Comparison of ENCODE assay signal across 8 cellular contexts in genomic region chr1:230866171-230866811, GRCh38. TPM values are rescaled to one million over a fixed set of nuclear protein-coding genes. Genes with fewer than 3 reads are reported as not detected.
DNase-seq lines count a peak whose midpoint lies in the region; ATAC-seq, FAIRE-seq and TF ChIP-seq lines count a peak whose summit lies in the region.

No MANE protein-coding gene starts in this region.

- H3K27me3 ChIP-seq in GM23248 (replicated peaks; ENCODE audit: insufficient read depth) (no peaks in the 10 kb centered on the region), K562 (ENCODE audit: control insufficient read depth in 2 of 2, insufficient read depth in 2 of 2, low read length in 2 of 2) (no peaks in the 10 kb centered on the region), spleen (replicated peaks in 1 of 7) (peaks cover 0 to 40% (median 0%) of the 10 kb centered on the region in 7 donors)

- no peaks in the 10 kb centered on the region for H3K9me2 ChIP-seq in GM23248 (ENCODE audit: insufficient read depth)

- in situ Hi-C loops in GM23248 (cut with MboI), result no loop called here
- in situ Hi-C loops in K562 (cut with MboI), result no loop called here
- in situ Hi-C loops in GM13976 (cut with MboI; ENCODE audit: low sequenced_read_pairs, unreplicated experiment), result no loop called here

- H3K4me2 ChIP-seq in GM23248 (ENCODE audit: unreplicated experiment) (peak overlapping the region; percentile 89), K562 (ENCODE audit: insufficient read depth, low read length) (no peak overlapping the region; the same call in 1 of the 2 replicates)

- peaks cover 3% of the 10 kb centered on the region for H3K9me1 ChIP-seq in K562 (ENCODE audit: control insufficient read depth, insufficient read depth, low read length)

- DNase-seq in GM23248 (peak; percentile 78), K562 (ENCODE audit: extremely low read depth in 1 of 4, low spot score in 3 of 4) (peak in 2 of 4 experiments; percentile 19 to 30), kidney (no peak), spleen (no peak), GM19238 (ENCODE audit: insufficient read length, low spot score) (no peak), cerebellar nuclear complex (lab: John Stamatoyannopoulos, UW) (no peak), GM10266 (ENCODE audit: extremely low spot score) (no peak), GM13976 (ENCODE audit: low spot score) (no peak)

- H3K9ac ChIP-seq in GM23248, result peak overlapping the region; percentile 78
- no peak overlapping the region for H3K9ac ChIP-seq in K562 (ENCODE audit: insufficient read depth in 1 of 2, low read depth in 2 of 2, low read length in 2 of 2)
- H3K9ac ChIP-seq in kidney (ENCODE audit: low read length in 2 of 2), result peak overlapping the region; percentile 9 to 34

- H3K36me3 ChIP-seq in GM23248 (ENCODE audit: low read depth), result no peaks in the 10 kb centered on the region
- H3K36me3 ChIP-seq in K562 (ENCODE audit: control insufficient read depth, insufficient read depth, low read length), result no peaks in the 10 kb centered on the region
- no peaks in the 10 kb centered on the region for H3K36me3 ChIP-seq in kidney (ENCODE audit: control insufficient read depth in 1 of 2, insufficient read depth in 2 of 2, low read length in 2 of 2)
- H3K36me3 ChIP-seq in spleen, result no peaks in the 10 kb centered on the region

- no peak for TF ChIP-seq EP300 in K562 (IDR thresholded peaks at IDR 0.05; ENCODE audit: low read length)

- no peak for TF ChIP-seq RAD21 in K562 (CRISPR knock-in tag; conservative IDR thresholded peaks at IDR 0.05 in 1 of 2, IDR thresholded peaks at IDR 0.05 in 1 of 2)

- POLR2A ChIA-PET in K562 (lab: Yijun Ruan, JAX), result interaction anchor here (0.8 to 1.6 kb wide), 5 partner anchors 9 to 432 kb away, joined by 3 to 5 read pairs (median 4); no protein-coding TSS in a partner anchor

- no peak for TF ChIP-seq CTCF in K562 (IDR thresholded peaks at IDR 0.05 in 2 of 3, conservative IDR thresholded peaks at IDR 0.05 in 1 of 3; ENCODE audit: insufficient read depth in 2 of 3, low read depth in 1 of 3, low read length in 3 of 3)
- TF ChIP-seq CTCF in kidney (IDR thresholded peaks at IDR 0.05; ENCODE audit: borderline replicate concordance, extremely low read depth, insufficient read depth), result no peak
- no peak for TF ChIP-seq CTCF in spleen (IDR thresholded peaks at IDR 0.05 in 8 of 11, conservative IDR thresholded peaks at IDR 0.05 in 3 of 11)
- TF ChIP-seq CTCF in GM10266 (IDR thresholded peaks at IDR 0.05; ENCODE audit: control insufficient read depth, insufficient read depth, low read depth, missing control alignments), result no peak
- no peak for TF ChIP-seq CTCF in GM13976 (IDR thresholded peaks at IDR 0.05; ENCODE audit: borderline replicate concordance, control extremely low read depth, extremely low read depth, insufficient read depth, missing control alignments)

- TF ChIP-seq POLR2A in K562 (conservative IDR thresholded peaks at IDR 0.05), result no peak
- no peak for TF ChIP-seq POLR2A in spleen (IDR thresholded peaks at IDR 0.05)

- intact Hi-C loops in K562 (cut with micrococcal nuclease) (loop anchor here (5.0 to 10.0 kb wide), 2 partner anchors 111 to 221 kb away; partner anchors contain the start of genes ARV1, COG2 and TTC13), kidney (cut with DNase I) (no loop called here), spleen (cut with DNase I; ENCODE audit: low total_unique reads) (no loop called here)

- no TSS peak for BruUV-seq in K562 (replicated peaks; lab: Mats Ljungman, UMichigan)

- peaks cover 58% of the 10 kb centered on the region for H3K4me1 ChIP-seq in GM23248 (ENCODE audit: insufficient read depth)
- peaks cover 18 to 27% of the 10 kb centered on the region in 2 experiments; a peak in 4 of 5 replicates for H3K4me1 ChIP-seq in K562 (replicated peaks in 1 of 2; ENCODE audit: control insufficient read depth in 2 of 2, insufficient read depth in 2 of 2, low read length in 2 of 2)
- peaks cover 21 to 31% of the 10 kb centered on the region in 2 donors for H3K4me1 ChIP-seq in kidney (ENCODE audit: control insufficient read depth in 1 of 2, insufficient read depth in 1 of 2, low read depth in 1 of 2, low read length in 2 of 2)
- H3K4me1 ChIP-seq in spleen, result peaks cover 0 to 56% (median 27%) of the 10 kb centered on the region in 6 donors

- no peak for ATAC-seq in K562

- 6% methylated on average over 8 of the region's 8 CpGs for WGBS in GM23248 (ENCODE audit: low coverage in 1 of 2, low lambda C conversion rate in 2 of 2, missing lambda C conversion rate in 2 of 2), 2 experiments
- WGBS in K562 (ENCODE audit: insufficient coverage, low coverage, missing lambda C conversion rate), result 44% methylated on average over 8 of the region's 8 CpGs
- 66 to 86% (median 73%) methylated on average over 8 of the region's 8 CpGs for WGBS in spleen, 5 donors

- H2AFZ ChIP-seq in GM23248, result peak overlapping the region; percentile 65
- no peak overlapping the region for H2AFZ ChIP-seq in K562 (ENCODE audit: low read depth, low read length)

- H4K20me1 ChIP-seq in GM23248 (ENCODE audit: insufficient read depth) (no peaks in the 10 kb centered on the region; the same call in 1 of the 2 replicates), K562 (replicated peaks; ENCODE audit: control insufficient read depth, insufficient read depth, low read length) (no peaks in the 10 kb centered on the region)

- H3F3A ChIP-seq in GM23248 (ENCODE audit: insufficient read depth), result peaks cover 44% of the 10 kb centered on the region

- H3K9me3 ChIP-seq in GM23248 (ENCODE audit: low read depth), result no peaks in the 10 kb centered on the region
- H3K9me3 ChIP-seq in K562 (replicated peaks; ENCODE audit: control insufficient read depth, insufficient read depth, low read depth, low read length), result no peaks in the 10 kb centered on the region
- H3K9me3 ChIP-seq in kidney (ENCODE audit: control insufficient read depth in 1 of 2, low read length in 2 of 2), result no peaks in the 10 kb centered on the region
- H3K9me3 ChIP-seq in spleen, result no peaks in the 10 kb centered on the region

- CTCF ChIA-PET in K562 (lab: Yijun Ruan, JAX; ENCODE audit: low intra/inter-chr PET ratio), result no interaction called here

- H3K4me3 ChIP-seq in GM23248 (peak overlapping the region; percentile 87), K562 (no peak overlapping the region), kidney (ENCODE audit: low read length in 2 of 2) (peak overlapping the region; percentile 60 to 89), spleen (peak overlapping the region in 3 of 8 donors; percentile 81 to 96 (median 93))

- peak overlapping the region; percentile 71 for H3K27ac ChIP-seq in GM23248
- no peak overlapping the region for H3K27ac ChIP-seq in K562 (ENCODE audit: extremely low read depth, low read depth, low read length)
- peak overlapping the region in 1 of 2 donors; percentile 74 for H3K27ac ChIP-seq in kidney (ENCODE audit: low read depth in 2 of 2, low read length in 2 of 2)
- H3K27ac ChIP-seq in spleen, result peak overlapping the region in 7 of 8 donors; percentile 11 to 82 (median 76)

- peaks cover 65% of the 10 kb centered on the region for H3K79me2 ChIP-seq in GM23248 (ENCODE audit: insufficient read depth)
- H3K79me2 ChIP-seq in K562 (ENCODE audit: control insufficient read depth, insufficient read depth, low read length), result peaks cover 4% of the 10 kb centered on the region; the same call in 1 of the 3 replicates

- no peak for FAIRE-seq in K562 (lab: Jason Lieb, UNC)
- no peak for FAIRE-seq in kidney (lab: Jason Lieb, UNC)

TF ChIP-seq in K562, 482 proteins besides CTCF, POLR2A, EP300 and RAD21:
- TF ChIP-seq CHD2 (IDR thresholded peaks at IDR 0.05; ENCODE audit: low read depth, low read length) (no peak), HDGF (IDR thresholded peaks at IDR 0.05) (no peak), EZH2 (IDR thresholded peaks at IDR 0.05; ENCODE audit: borderline replicate concordance, low read depth, low read length) (no peak), MAFG (tag; conservative IDR thresholded peaks at IDR 0.05) (peak; percentile 68), ZC3H11A (IDR thresholded peaks at IDR 0.05; ENCODE audit: low read depth, low read length) (no peak), MAFF (IDR thresholded peaks at IDR 0.05; ENCODE audit: low read length) (0 out of 2 replicates have a peak, but pooled peaks have one; percentile 5), MAZ (CRISPR knock-in tag; conservative IDR thresholded peaks at IDR 0.05 in 1 of 2, IDR thresholded peaks at IDR 0.05 in 1 of 2) (no peak), ZNF316 (IDR thresholded peaks at IDR 0.05) (peak; percentile 65), LARP7 (IDR thresholded peaks at IDR 0.05) (no peak), NFE2 (IDR thresholded peaks at IDR 0.05; ENCODE audit: low read depth) (peak; percentile 45; the same call in 1 of the 2 replicates), C11orf30 (IDR thresholded peaks at IDR 0.05; ENCODE audit: low read depth) (peak; percentile 24)
- TF ChIP-seq, protein P1, sequence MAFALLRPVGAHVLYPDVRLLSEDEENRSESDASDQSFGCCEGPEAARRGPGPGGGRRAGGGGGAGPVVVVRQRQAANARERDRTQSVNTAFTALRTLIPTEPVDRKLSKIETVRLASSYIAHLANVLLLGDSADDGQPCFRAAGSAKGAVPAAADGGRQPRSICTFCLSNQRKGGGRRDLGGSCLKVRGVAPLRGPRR (CRISPR knock-in tag; IDR thresholded peaks at IDR 0.05), result no peak

RNA-seq across cellular contexts. Expression of gene C1orf198, which starts 2.0 kb away (rescaled TPM):
- total RNA-seq in GM23248 (2014; rRNA removed; shearing (Covaris generic)), result 108 and 123 TPM in 2 replicates
- polyA plus RNA-seq in GM23248 (2016; fragmentation: Nextera tagmentation; extraction: Ambion mirVana), result 76.2 and 79.5 TPM in 2 replicates
- 4.8 and 5.8 TPM in 2 replicates for total RNA-seq in K562 (2011; cell fraction: chromatin; rRNA removed; ENCODE audit: low replicate concordance)
- total RNA-seq in K562 (2011; cell fraction: nucleolus; rRNA removed), result 4.3 and 4.8 TPM in 2 replicates
- 5.3 and 6.9 TPM in 2 replicates for total RNA-seq in K562 (2011; cell fraction: nucleoplasm; rRNA removed)
- 10.8 and 11.9 TPM in 2 replicates for total RNA-seq in K562 (2014; rRNA removed)
- total RNA-seq in K562 (2014; rRNA removed; fragmentation: Illumina TruSeq; extraction: Trizol), result 7.6 and 7.9 TPM in 2 replicates
- total RNA-seq in K562 (2015; rRNA removed; fragmentation: Illumina TruSeq; extraction: Trizol), result 9.5 and 10.2 TPM in 2 replicates
- total RNA-seq in K562 (2021), result 13.4 and 15.3 TPM in 2 replicates
- polyA plus RNA-seq in K562 (2011; rRNA removed), result 8.6 and 15.1 TPM in 2 replicates
- 10.8 and 13.9 TPM in 2 replicates for polyA plus RNA-seq in K562 (2011; cell fraction: cytosol; rRNA removed)
- 5.1 and 6.2 TPM in 2 replicates for polyA plus RNA-seq in K562 (2011; cell fraction: nucleus; rRNA removed)
- 7.7 and 9.1 TPM in 2 replicates for polyA plus RNA-seq in K562 (2012)
- polyA plus RNA-seq in K562 (2014; fragmentation: Illumina TruSeq; extraction: Trizol), result 10.7 and 11.2 TPM in 2 replicates
- polyA plus RNA-seq in K562 (2014; fragmentation: Nextera tagmentation; extraction: Ambion mirVana), result 1 to 10 TPM; 2.0 to 2.2 TPM
- polyA plus RNA-seq in K562 (2014; rRNA removed), result 10.4 and 13.5 TPM in 2 replicates
- polyA minus RNA-seq in K562 (2011; rRNA and poly(A)+ RNA removed), result 8.2 and 19.0 TPM in 2 replicates
- 8.6 and 14.5 TPM in 2 replicates for polyA minus RNA-seq in K562 (2011; cell fraction: cytosol; rRNA and poly(A)+ RNA removed)
- 4.8 TPM in 2 replicates for polyA minus RNA-seq in K562 (2011; cell fraction: nucleus; rRNA and poly(A)+ RNA removed)
- total RNA-seq in kidney, result 45.3 TPM
- polyA plus RNA-seq in kidney (ENCODE audit: insufficient read depth, low read depth, low replicate concordance), result 15.4 TPM
- 10 to 100 TPM; 13.3 to 32.7 (median 21.3) TPM for total RNA-seq in spleen
- 10 to 100 TPM in 1 of 3 donors, 1 to 10 TPM in 2; 5.0 to 11.4 (median 8.0) TPM for polyA plus RNA-seq in spleen

Comparison
In these comparisons a context has a peak if more than half of its experiments do, and no peak if none do; other contexts are left out.
1. H3K9ac ChIP-seq: peak in GM23248 (single experiment) and kidney (2 of 2); none in K562 (0 of 2).